1 cellular context compared by ENCODE assay signal in genomic region chr1:58861076-58861475, GRCh38.
TF ChIP-seq lines count a peak whose summit lies in the region.

No MANE protein-coding gene starts in this region.

TF ChIP-seq in A549, 52 proteins besides CTCF, POLR2A, EP300 and RAD21 (continued from another document):
- TF ChIP-seq MYC (IDR thresholded peaks at IDR 0.05; ENCODE audit: borderline replicate concordance, low read length): no peak
